ENCODE assay signal across 5 cellular contexts in genomic region chr21:10570803-10571202, GRCh38. TPM values are rescaled to one million over a fixed set of nuclear protein-coding genes. Genes with fewer than 3 reads are reported as not detected.
"Had no signal": no experiment of that assay in that cellular context is flagged by ENCODE, and none has a peak within 500 bp of the region (broad histone marks: within the 10 kb centered on the region; RNA-seq: fewer than 3 reads in every experiment).

No MANE protein-coding gene starts in this region.

RNA-seq across cellular contexts. Expression of gene TPTE, which starts 49.4 kb away (rescaled TPM):
- total RNA-seq: GM23248, H1, H9, HT-29, IMR-90 had no signal
- polyA plus RNA-seq: GM23248, H1, IMR-90 had no signal
